Comparison of ENCODE assay signal across 11 cellular contexts in the genomic region with DNA sequence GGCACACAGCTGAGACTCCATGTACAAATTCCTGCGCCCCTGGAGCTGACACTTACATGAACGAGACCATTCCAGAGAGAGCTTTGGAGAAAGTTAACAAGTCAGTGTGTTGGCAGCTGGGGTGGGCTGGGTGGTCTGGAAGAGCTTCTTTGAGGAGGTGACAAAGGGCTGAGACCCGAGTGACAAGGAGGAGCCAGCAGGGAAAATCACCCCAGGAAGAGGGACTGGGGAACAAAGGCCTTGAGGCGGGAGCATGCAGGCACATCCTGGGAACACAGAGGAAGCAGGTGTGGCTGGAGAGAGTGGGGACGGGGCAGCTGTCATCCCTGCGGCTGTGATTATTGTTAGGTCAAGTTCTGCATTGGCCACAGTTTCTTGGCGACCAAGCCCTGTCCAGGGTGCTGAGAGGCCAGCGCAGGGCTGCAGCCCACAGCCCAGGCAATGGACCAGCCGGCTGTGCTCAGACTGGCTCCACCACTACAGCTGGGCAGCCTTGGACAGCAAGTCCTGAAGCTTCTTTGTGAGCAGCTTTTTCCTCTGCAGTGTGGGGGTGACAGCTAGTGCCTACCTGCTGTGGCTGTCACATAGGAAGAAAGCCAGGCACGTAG. TPM values are rescaled to one million over a fixed set of nuclear protein-coding genes. Genes with fewer than 3 reads are reported as not detected.
A peak's percentile ranks its signal among the peaks of the same experiment; 100 is the strongest.
DNase-seq lines count a peak whose midpoint lies in the region; ATAC-seq, FAIRE-seq and TF ChIP-seq lines count a peak whose summit lies in the region.
"Had no signal": no experiment of that assay in that cellular context is flagged by ENCODE, and none has a peak within 500 bp of the region (broad histone marks: within the 10 kb centered on the region; RNA-seq: fewer than 3 reads in every experiment).

No MANE protein-coding gene starts in this region.

- H3K4me3 ChIP-seq in K562 = no peak overlapping the region
- no peak overlapping the region for H3K4me3 ChIP-seq in lower lobe of right lung
- H3K4me3 ChIP-seq: breast epithelium, tibial artery had no signal

- no peaks in the 10 kb centered on the region for H3K79me2 ChIP-seq in K562 (ENCODE audit: control insufficient read depth, insufficient read depth, low read length)

- no peak for FAIRE-seq in K562 (lab: Jason Lieb, UNC)

- no peak for TF ChIP-seq CTCF in K562 (IDR thresholded peaks at IDR 0.05 in 2 of 3, conservative IDR thresholded peaks at IDR 0.05 in 1 of 3; ENCODE audit: insufficient read depth in 2 of 3, low read depth in 1 of 3, low read length in 3 of 3)
- TF ChIP-seq CTCF in lower lobe of right lung (IDR thresholded peaks at IDR 0.05) = no peak
- no peak for TF ChIP-seq CTCF in GM13976 (IDR thresholded peaks at IDR 0.05; ENCODE audit: borderline replicate concordance, control extremely low read depth, extremely low read depth, insufficient read depth, missing control alignments)

- no peak for TF ChIP-seq RAD21 in K562 (CRISPR knock-in tag; conservative IDR thresholded peaks at IDR 0.05 in 1 of 2, IDR thresholded peaks at IDR 0.05 in 1 of 2)

- POLR2A ChIA-PET in K562 (lab: Yijun Ruan, JAX) = interaction anchor here (0.7 kb wide), 1 partner anchor 137 kb away, joined by 4 read pairs; no protein-coding TSS in a partner anchor

- no peak overlapping the region for H2AFZ ChIP-seq in K562 (ENCODE audit: low read depth, low read length)

- TF ChIP-seq POLR2A in K562 (conservative IDR thresholded peaks at IDR 0.05) = no peak

- H3K27ac ChIP-seq in K562 (ENCODE audit: extremely low read depth, low read depth, low read length) (no peak overlapping the region), lower lobe of right lung (no peak overlapping the region)
- H3K27ac ChIP-seq: breast epithelium, tibial artery had no signal

- no peak overlapping the region for H3K4me2 ChIP-seq in K562 (ENCODE audit: insufficient read depth, low read length)

- H3K4me1 ChIP-seq in K562 (replicated peaks in 1 of 2; ENCODE audit: control insufficient read depth in 2 of 2, insufficient read depth in 2 of 2, low read length in 2 of 2) = no peaks in the 10 kb centered on the region
- no peaks in the 10 kb centered on the region for H3K4me1 ChIP-seq in lower lobe of right lung
- H3K4me1 ChIP-seq: breast epithelium, tibial artery had no signal

- H3K27me3 ChIP-seq in K562 (ENCODE audit: control insufficient read depth in 2 of 2, insufficient read depth in 2 of 2, low read length in 2 of 2) (no peaks in the 10 kb centered on the region), lower lobe of right lung (ENCODE audit: low read depth) (peaks cover 22% of the 10 kb centered on the region)

- TF ChIP-seq EP300 in K562 (IDR thresholded peaks at IDR 0.05; ENCODE audit: low read length) = no peak

- H3K9me3 ChIP-seq in K562 (replicated peaks; ENCODE audit: control insufficient read depth, insufficient read depth, low read depth, low read length) = peaks cover 2% of the 10 kb centered on the region; the same call in 1 of the 2 replicates
- H3K9me3 ChIP-seq in lower lobe of right lung = no peaks in the 10 kb centered on the region
- H3K9me3 ChIP-seq: breast epithelium, tibial artery had no signal

- in situ Hi-C loops in K562 (cut with MboI) = no loop called here
- in situ Hi-C loops in GM13976 (cut with MboI; ENCODE audit: low sequenced_read_pairs, unreplicated experiment) = no loop called here

- no peak overlapping the region for H3K9ac ChIP-seq in K562 (ENCODE audit: insufficient read depth in 1 of 2, low read depth in 2 of 2, low read length in 2 of 2)

- WGBS in K562 (ENCODE audit: insufficient coverage, low coverage, missing lambda C conversion rate) = 0% methylated on average over 7 of the region's 10 CpGs

- H4K20me1 ChIP-seq in K562 (replicated peaks; ENCODE audit: control insufficient read depth, insufficient read depth, low read length) = no peaks in the 10 kb centered on the region

- ATAC-seq in K562 (0 out of 3 replicates have a peak, but pooled peaks have one; percentile 38), lower lobe of right lung (peak; percentile 39 to 40), HG03521 (IDR thresholded peaks at IDR 0.05; ENCODE audit: unreplicated experiment) (no peak), GM18520 (IDR thresholded peaks at IDR 0.05; ENCODE audit: unreplicated experiment) (no peak)

- CTCF ChIA-PET in K562 (lab: Yijun Ruan, JAX; ENCODE audit: low intra/inter-chr PET ratio) = no interaction called here

- no TSS peak for BruUV-seq in K562 (replicated peaks; lab: Mats Ljungman, UMichigan)

- DNase-seq in ELF-1 (ENCODE audit: low read depth, low spot score) = peak; percentile 82
- DNase-seq in NCI-H2081 (lab: John Stamatoyannopoulos, UW) = peak; percentile 82 to 91
- DNase-seq in K562 (ENCODE audit: extremely low read depth in 1 of 4, low spot score in 3 of 4) = peak in 1 of 4 experiments; percentile 3
- DNase-seq in lower lobe of right lung = no peak
- no peak for DNase-seq in germinal center (ENCODE audit: low spot score)
- DNase-seq in GM13976 (ENCODE audit: low spot score) = no peak
- DNase-seq: GDM1 had no signal

- intact Hi-C loops in K562 (cut with micrococcal nuclease) (no loop called here), lower lobe of right lung (cut with DNase I) (no loop called here)

- no peaks in the 10 kb centered on the region for H3K9me1 ChIP-seq in K562 (ENCODE audit: control insufficient read depth, insufficient read depth, low read length)

- H3K36me3 ChIP-seq in K562 (ENCODE audit: control insufficient read depth, insufficient read depth, low read length) (no peaks in the 10 kb centered on the region), lower lobe of right lung (no peaks in the 10 kb centered on the region)
- H3K36me3 ChIP-seq: breast epithelium, tibial artery had no signal

TF ChIP-seq in K562, 482 proteins besides CTCF, POLR2A, EP300 and RAD21 (continues in another document):
- TF ChIP-seq ZNF75A (CRISPR knock-in tag; IDR thresholded peaks at IDR 0.05) (no peak), SLC30A9 (CRISPR knock-in tag; IDR thresholded peaks at IDR 0.05) (no peak), CHD4 (IDR thresholded peaks at IDR 0.05; ENCODE audit: insufficient read depth, insufficient replicate concordance, low read depth, low read length, poor library complexity, severe bottlenecking) (no peak), ZNF444 (CRISPR knock-in tag; IDR thresholded peaks at IDR 0.05) (no peak), EHMT2 (IDR thresholded peaks at IDR 0.05) (peak; percentile 92), MIER1 (IDR thresholded peaks at IDR 0.05; ENCODE audit: low read depth) (0 out of 2 replicates have a peak, but pooled peaks have one; percentile 68), KLF16 (IDR thresholded peaks at IDR 0.05) (no peak)
- TF ChIP-seq, protein P1, sequence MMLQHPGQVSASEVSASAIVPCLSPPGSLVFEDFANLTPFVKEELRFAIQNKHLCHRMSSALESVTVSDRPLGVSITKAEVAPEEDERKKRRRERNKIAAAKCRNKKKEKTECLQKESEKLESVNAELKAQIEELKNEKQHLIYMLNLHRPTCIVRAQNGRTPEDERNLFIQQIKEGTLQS (IDR thresholded peaks at IDR 0.05) = no peak
- TF ChIP-seq, protein P1 (CRISPR knock-in tag; conservative IDR thresholded peaks at IDR 0.05) = no peak
- TF ChIP-seq, protein P2, sequence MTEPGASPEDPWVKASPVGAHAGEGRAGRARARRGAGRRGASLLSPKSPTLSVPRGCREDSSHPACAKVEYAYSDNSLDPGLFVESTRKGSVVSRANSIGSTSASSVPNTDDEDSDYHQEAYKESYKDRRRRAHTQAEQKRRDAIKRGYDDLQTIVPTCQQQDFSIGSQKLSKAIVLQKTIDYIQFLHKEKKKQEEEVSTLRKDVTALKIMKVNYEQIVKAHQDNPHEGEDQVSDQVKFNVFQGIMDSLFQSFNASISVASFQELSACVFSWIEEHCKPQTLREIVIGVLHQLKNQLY (CRISPR knock-in tag; conservative IDR thresholded peaks at IDR 0.05) = no peak

RNA-seq across cellular contexts. Expression of a gene that starts 34.2 kb away (rescaled TPM):
- total RNA-seq in K562 (2011; cell fraction: chromatin; rRNA removed; ENCODE audit: low replicate concordance) = not detected in 2 replicates
- total RNA-seq in K562 (2011; cell fraction: nucleolus; rRNA removed) = not detected in 2 replicates
- total RNA-seq in K562 (2011; cell fraction: nucleoplasm; rRNA removed) = not detected in 2 replicates
- total RNA-seq in K562 (2014; rRNA removed) = not detected in 2 replicates
- not detected in 2 replicates for total RNA-seq in K562 (2014; rRNA removed; fragmentation: Illumina TruSeq; extraction: Trizol)
- total RNA-seq in K562 (2015; rRNA removed; fragmentation: Illumina TruSeq; extraction: Trizol) = not detected in 2 replicates
- not detected in 2 replicates for total RNA-seq in K562 (2021)
- polyA plus RNA-seq in K562 (2011; rRNA removed) = not detected in 2 replicates
- polyA plus RNA-seq in K562 (2011; cell fraction: cytosol; rRNA removed) = not detected in 2 replicates
- polyA plus RNA-seq in K562 (2011; cell fraction: nucleus; rRNA removed) = not detected in 2 replicates
- not detected in 2 replicates for polyA plus RNA-seq in K562 (2012)
- polyA plus RNA-seq in K562 (2014; fragmentation: Illumina TruSeq; extraction: Trizol) = not detected in 2 replicates
- not detected for polyA plus RNA-seq in K562 (2014; fragmentation: Nextera tagmentation; extraction: Ambion mirVana)
- polyA plus RNA-seq in K562 (2014; rRNA removed) = not detected in 2 replicates
- not detected in 2 replicates for polyA minus RNA-seq in K562 (2011; rRNA and poly(A)+ RNA removed)
- polyA minus RNA-seq in K562 (2011; cell fraction: cytosol; rRNA and poly(A)+ RNA removed) = not detected in 2 replicates
- polyA minus RNA-seq in K562 (2011; cell fraction: nucleus; rRNA and poly(A)+ RNA removed) = not detected in 2 replicates
- total RNA-seq in lower lobe of right lung = not detected
- total RNA-seq: breast epithelium had no signal

Comparison
In these comparisons a context has a peak if more than half of its experiments do, and no peak if none do; other contexts are left out.
1. DNase-seq: peak in ELF-1 (single experiment) and NCI-H2081 (2 of 2); none in lower lobe of right lung (single experiment), germinal center (single experiment) and GM13976 (single experiment).
2. ATAC-seq: peak in K562 (single experiment) and lower lobe of right lung (2 of 2); none in HG03521 (single experiment) and GM18520 (single experiment).